10 cellular contexts compared by ENCODE assay signal in genomic region chr6:11459002-11459658, GRCh38.
DNase-seq lines count a peak whose midpoint lies in the region; ATAC-seq and TF ChIP-seq lines count a peak whose summit lies in the region.
"Had no signal": no experiment of that assay in that cellular context is flagged by ENCODE, and none has a peak within 500 bp of the region (broad histone marks: within the 10 kb centered on the region; RNA-seq: fewer than 3 reads in every experiment).

No MANE protein-coding gene starts in this region.

- H3K4me3 Mint-ChIP-seq in activated B cell treated with CpG ODN at 0.5 μM for 24 hours: peak overlapping the region; percentile 59

- peak overlapping the region; percentile 96 for H3K27ac Mint-ChIP-seq in activated B cell treated with CpG ODN at 0.5 μM for 24 hours

- peaks cover 3% of the 10 kb centered on the region for H3K9me3 Mint-ChIP-seq in activated B cell treated with CpG ODN at 0.5 μM for 24 hours

- intact Hi-C loops in activated B cell treated with CpG ODN at 0.5 μM for 24 hours (cut with micrococcal nuclease): loop anchor here (1.0 to 5.0 kb wide), 3 partner anchors 11 to 47 kb away; no protein-coding TSS in a partner anchor

- CTCF ChIA-PET in activated B cell treated with CpG ODN at 0.5 μM for 24 hours (lab: Charles Lee): interaction anchor here (1.0 to 3.6 kb wide), 5 partner anchors 21 to 288 kb away, joined by 3 to 34 read pairs (median 5); no protein-coding TSS in a partner anchor

- H3K27ac ChIP-seq in coronary artery: no peak overlapping the region
- H3K27ac ChIP-seq: KMS-11 had no signal

- peaks cover 82% of the 10 kb centered on the region for H3K4me1 Mint-ChIP-seq in activated B cell treated with CpG ODN at 0.5 μM for 24 hours

- H3K4me3 ChIP-seq in coronary artery: no peak overlapping the region

- TF ChIP-seq CTCF in activated B cell treated with CpG ODN at 0.5 μM for 24 hours (IDR thresholded peaks at IDR 0.05) (no peak), coronary artery (IDR thresholded peaks at IDR 0.05) (no peak)

- no peaks in the 10 kb centered on the region for H3K36me3 Mint-ChIP-seq in activated B cell treated with CpG ODN at 0.5 μM for 24 hours (ENCODE audit: low read depth)

- POLR2A ChIA-PET in activated B cell treated with CpG ODN at 0.5 μM for 24 hours (lab: Charles Lee): interaction anchor here (0.5 to 3.3 kb wide), 19 partner anchors 8 to 284 kb away, joined by 3 to 72 read pairs (median 5); partner anchors contain the start of gene NEDD9

- peak; percentile 42 for ATAC-seq in GM18499 (IDR thresholded peaks at IDR 0.05; ENCODE audit: insufficient read depth, unreplicated experiment)
- ATAC-seq in GM19372 (IDR thresholded peaks at IDR 0.05; ENCODE audit: low read depth, unreplicated experiment): peak; percentile 44
- ATAC-seq in HG03060 (IDR thresholded peaks at IDR 0.05; ENCODE audit: low read depth, unreplicated experiment): peak; percentile 54
- ATAC-seq in activated B cell treated with CpG ODN at 0.5 μM for 24 hours (ENCODE audit: low read depth): peak; percentile 57

- DNase-seq in activated B cell treated with CpG ODN at 0.5 μM for 24 hours: no peak
- no peak for DNase-seq in kidney glomerular epithelial cell (lab: John Stamatoyannopoulos, UW)
- DNase-seq in coronary artery (ENCODE audit: low spot score): no peak
- no peak for DNase-seq in DMS153 treated with DMSO at 0.1 percent for 48 hours (lab: John Stamatoyannopoulos, UW; ENCODE audit: unreplicated experiment)
- DNase-seq in dedifferentiated amniotic fluid mesenchymal stem cell (ENCODE audit: extremely low spot score): no peak
- DNase-seq: stimulated activated CD4-positive, alpha-beta T cell treated with anti-CD3 and anti-CD28 coated beads, Interleukin-4, amount 100 ng/mL, for 4 hours had no signal

- H3K27me3 Mint-ChIP-seq in activated B cell treated with CpG ODN at 0.5 μM for 24 hours: no peaks in the 10 kb centered on the region
